In genomic region chr6:168116975-168117899, GRCh38 we compare ENCODE assay signal across 22 cellular contexts. TPM values are rescaled to one million over a fixed set of nuclear protein-coding genes. Genes with fewer than 3 reads are reported as not detected.
DNase-seq lines count a peak whose midpoint lies in the region; ATAC-seq and TF ChIP-seq lines count a peak whose summit lies in the region.
"Had no signal": no experiment of that assay in that cellular context is flagged by ENCODE, and none has a peak within 500 bp of the region (broad histone marks: within the 10 kb centered on the region; RNA-seq: fewer than 3 reads in every experiment).

No MANE protein-coding gene starts in this region.

- TF ChIP-seq POLR2A in transverse colon (IDR thresholded peaks at IDR 0.05) = no peak

- H3K4me3 ChIP-seq in colonic mucosa (no peak overlapping the region), liver (ENCODE audit: low read depth in 1 of 3, low read length in 3 of 3) (no peak overlapping the region), transverse colon (no peak overlapping the region)
- H3K4me3 ChIP-seq: A549, cardiac muscle cell, HAP-1, heart left ventricle had no signal

- H3K4me1 Mint-ChIP-seq in activated T-cell treated with anti-CD3 and anti-CD28 coated beads, Interleukin-2, amount 50 U/mL, for 24 hours (ENCODE audit: low read depth) = peaks cover 5% of the 10 kb centered on the region
- H3K4me1 Mint-ChIP-seq in effector memory CD8-positive, alpha-beta T cell (ENCODE audit: low read depth in 2 of 2) = no peaks in the 10 kb centered on the region
- H3K4me1 Mint-ChIP-seq: nephron had no signal

- H3K9me3 ChIP-seq in colonic mucosa (no peaks in the 10 kb centered on the region), liver (ENCODE audit: control insufficient read depth in 4 of 4, low read length in 3 of 4) (no peaks in the 10 kb centered on the region), transverse colon (no peaks in the 10 kb centered on the region)
- H3K9me3 ChIP-seq: A549, HAP-1, heart left ventricle had no signal

- intact Hi-C loops in colonic mucosa (cut with DNase I) = loop anchor here (5.0 to 10.0 kb wide), 2 partner anchors 55 to 192 kb away; no protein-coding TSS in a partner anchor
- intact Hi-C loops in transverse colon (cut with DNase I; ENCODE audit: low total_unique reads) = no loop called here

- H3K4me3 Mint-ChIP-seq in activated T-cell treated with anti-CD3 and anti-CD28 coated beads, Interleukin-2, amount 50 U/mL, for 24 hours = no peak overlapping the region
- no peak overlapping the region for H3K4me3 Mint-ChIP-seq in effector memory CD8-positive, alpha-beta T cell
- H3K4me3 Mint-ChIP-seq: nephron had no signal

- no peaks in the 10 kb centered on the region for H3K36me3 Mint-ChIP-seq in activated T-cell treated with anti-CD3 and anti-CD28 coated beads, Interleukin-2, amount 50 U/mL, for 24 hours (ENCODE audit: low read depth)
- H3K36me3 Mint-ChIP-seq in effector memory CD8-positive, alpha-beta T cell (ENCODE audit: insufficient read depth) = no peaks in the 10 kb centered on the region

- 71% methylated on average over 26 of the region's 26 CpGs for WGBS in liver
- WGBS in transverse colon (ENCODE audit: low coverage in 1 of 2), 2 donors = 67 to 79% methylated on average over 6 to 26 of the region's 26 CpGs

- peak in 1 of 2 donors; percentile 7 for TF ChIP-seq RAD21 in liver (IDR thresholded peaks at IDR 0.05)

- TF ChIP-seq CTCF in colonic mucosa (IDR thresholded peaks at IDR 0.05) (no peak), liver (IDR thresholded peaks at IDR 0.05; ENCODE audit: low read depth, low read length, missing input control) (no peak), transverse colon (IDR thresholded peaks at IDR 0.05) (no peak)

- no peaks in the 10 kb centered on the region for H3K9me3 Mint-ChIP-seq in activated T-cell treated with anti-CD3 and anti-CD28 coated beads, Interleukin-2, amount 50 U/mL, for 24 hours
- peaks cover 2 to 8% of the 10 kb centered on the region in 2 donors for H3K9me3 Mint-ChIP-seq in effector memory CD8-positive, alpha-beta T cell

- H3K36me3 ChIP-seq in colonic mucosa (no peaks in the 10 kb centered on the region), liver (ENCODE audit: control insufficient read depth in 4 of 4, insufficient read depth in 3 of 4, low read depth in 1 of 4, low read length in 3 of 4) (no peaks in the 10 kb centered on the region), transverse colon (no peaks in the 10 kb centered on the region)
- H3K36me3 ChIP-seq: cardiac muscle cell, HAP-1, heart left ventricle had no signal

- H3K27me3 Mint-ChIP-seq in activated T-cell treated with anti-CD3 and anti-CD28 coated beads, Interleukin-2, amount 50 U/mL, for 24 hours = peaks cover 2% of the 10 kb centered on the region
- no peaks in the 10 kb centered on the region for H3K27me3 Mint-ChIP-seq in effector memory CD8-positive, alpha-beta T cell

- no peaks in the 10 kb centered on the region for H3K4me1 ChIP-seq in colonic mucosa
- H3K4me1 ChIP-seq in liver (ENCODE audit: control insufficient read depth in 4 of 4, insufficient read depth in 4 of 4, low read length in 3 of 4) = peaks cover 0 to 3% (median 0%) of the 10 kb centered on the region in 4 donors
- no peaks in the 10 kb centered on the region for H3K4me1 ChIP-seq in transverse colon
- H3K4me1 ChIP-seq: A549, HAP-1, heart left ventricle had no signal

- no peak for TF ChIP-seq EP300 in transverse colon (IDR thresholded peaks at IDR 0.05; ENCODE audit: low read depth)

- H3K9ac ChIP-seq in colonic mucosa (ENCODE audit: low read depth in 2 of 2, low read length in 2 of 2) (no peak overlapping the region), liver (ENCODE audit: low read depth in 1 of 2, low read length in 2 of 2) (no peak overlapping the region)

- DNase-seq in activated T-cell treated with anti-CD3 and anti-CD28 coated beads, Interleukin-2, amount 50 U/mL, for 24 hours = peak; percentile 13
- no peak for DNase-seq in activated T-cell treated with anti-CD3 and anti-CD28 coated beads for 4 hours
- peak; percentile 40 for DNase-seq in colonic mucosa
- DNase-seq in transverse colon = peak; percentile 43
- DNase-seq in stimulated activated CD4-positive, alpha-beta T cell treated with anti-CD3 and anti-CD28 coated beads, Interleukin-12 subunit alpha, Interleukin-12 subunit beta, amount 100 ng/mL, for 4 hours = no peak
- DNase-seq in effector memory CD8-positive, alpha-beta T cell = no peak
- DNase-seq: effector CD4-positive, alpha-beta T cell; NCI-H1048; NCI-H2081 treated with DMSO at 0.1 percent for 48 hours; NCI-H524; SIG-M5; stimulated activated naive CD4-positive, alpha-beta T cell treated with Interleukin-2 at 50 U/mL for 16 hours; T-helper 2 cell; trophoblast cell had no signal

- H3K27me3 ChIP-seq in colonic mucosa = no peaks in the 10 kb centered on the region
- H3K27me3 ChIP-seq in liver (ENCODE audit: control insufficient read depth in 4 of 4, insufficient read depth in 4 of 4, low read length in 3 of 4) = no peaks in the 10 kb centered on the region
- H3K27me3 ChIP-seq in transverse colon = no peaks in the 10 kb centered on the region
- H3K27me3 ChIP-seq: cardiac muscle cell, heart left ventricle had no signal

- no peak overlapping the region for H3K27ac Mint-ChIP-seq in activated T-cell treated with anti-CD3 and anti-CD28 coated beads, Interleukin-2, amount 50 U/mL, for 24 hours
- H3K27ac Mint-ChIP-seq in effector memory CD8-positive, alpha-beta T cell = peak overlapping the region in 1 of 2 donors; percentile 21
- H3K27ac Mint-ChIP-seq: activated T-helper 2 cell treated with anti-CD3 and anti-CD28 coated beads, Interferon-gamma antibody, Interleukin-2, Interleukin-4, amounts not matched to agents 10 μg/mL and 5 μg/mL and 100 μg/mL, durations not matched to agents 14 hours and 24 hours and 36 hours had no signal

- no peak for ATAC-seq in HG02642 (IDR thresholded peaks at IDR 0.05; ENCODE audit: poor library complexity, unreplicated experiment)
- ATAC-seq in effector memory CD8-positive, alpha-beta T cell (replicated peaks) = no peak
- ATAC-seq: A549 had no signal

- H3K27ac ChIP-seq in colonic mucosa (no peak overlapping the region), liver (ENCODE audit: low read depth in 1 of 2, low read length in 2 of 2) (no peak overlapping the region), transverse colon (no peak overlapping the region)
- H3K27ac ChIP-seq: A549, cardiac muscle cell, heart left ventricle had no signal

- in situ Hi-C loops in transverse colon (cut with MboI; ENCODE audit: low pct_ligation_motif_present in 1 of 4, low pct_unique_long_range_greater_than_20kb in 1 of 4, low sequenced_read_pairs in 3 of 4) = no loop called here

TF ChIP-seq in liver, 16 proteins besides CTCF, POLR2A, EP300 and RAD21 (continues in another document):
- no peak for TF ChIP-seq GABPA (IDR thresholded peaks at IDR 0.05 in 1 of 2, conservative IDR thresholded peaks at IDR 0.05 in 1 of 2)
- TF ChIP-seq RXRA (IDR thresholded peaks at IDR 0.05) = no peak
- TF ChIP-seq, protein P1, sequence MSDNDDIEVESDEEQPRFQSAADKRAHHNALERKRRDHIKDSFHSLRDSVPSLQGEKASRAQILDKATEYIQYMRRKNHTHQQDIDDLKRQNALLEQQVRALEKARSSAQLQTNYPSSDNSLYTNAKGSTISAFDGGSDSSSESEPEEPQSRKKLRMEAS (IDR thresholded peaks at IDR 0.05) = no peak
- TF ChIP-seq SP1 (IDR thresholded peaks at IDR 0.05) = peak; percentile 72
- TF ChIP-seq, protein P2, sequence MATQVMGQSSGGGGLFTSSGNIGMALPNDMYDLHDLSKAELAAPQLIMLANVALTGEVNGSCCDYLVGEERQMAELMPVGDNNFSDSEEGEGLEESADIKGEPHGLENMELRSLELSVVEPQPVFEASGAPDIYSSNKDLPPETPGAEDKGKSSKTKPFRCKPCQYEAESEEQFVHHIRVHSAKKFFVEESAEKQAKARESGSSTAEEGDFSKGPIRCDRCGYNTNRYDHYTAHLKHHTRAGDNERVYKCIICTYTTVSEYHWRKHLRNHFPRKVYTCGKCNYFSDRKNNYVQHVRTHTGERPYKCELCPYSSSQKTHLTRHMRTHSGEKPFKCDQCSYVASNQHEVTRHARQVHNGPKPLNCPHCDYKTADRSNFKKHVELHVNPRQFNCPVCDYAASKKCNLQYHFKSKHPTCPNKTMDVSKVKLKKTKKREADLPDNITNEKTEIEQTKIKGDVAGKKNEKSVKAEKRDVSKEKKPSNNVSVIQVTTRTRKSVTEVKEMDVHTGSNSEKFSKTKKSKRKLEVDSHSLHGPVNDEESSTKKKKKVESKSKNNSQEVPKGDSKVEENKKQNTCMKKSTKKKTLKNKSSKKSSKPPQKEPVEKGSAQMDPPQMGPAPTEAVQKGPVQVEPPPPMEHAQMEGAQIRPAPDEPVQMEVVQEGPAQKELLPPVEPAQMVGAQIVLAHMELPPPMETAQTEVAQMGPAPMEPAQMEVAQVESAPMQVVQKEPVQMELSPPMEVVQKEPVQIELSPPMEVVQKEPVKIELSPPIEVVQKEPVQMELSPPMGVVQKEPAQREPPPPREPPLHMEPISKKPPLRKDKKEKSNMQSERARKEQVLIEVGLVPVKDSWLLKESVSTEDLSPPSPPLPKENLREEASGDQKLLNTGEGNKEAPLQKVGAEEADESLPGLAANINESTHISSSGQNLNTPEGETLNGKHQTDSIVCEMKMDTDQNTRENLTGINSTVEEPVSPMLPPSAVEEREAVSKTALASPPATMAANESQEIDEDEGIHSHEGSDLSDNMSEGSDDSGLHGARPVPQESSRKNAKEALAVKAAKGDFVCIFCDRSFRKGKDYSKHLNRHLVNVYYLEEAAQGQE (IDR thresholded peaks at IDR 0.05) = no peak
- peak; percentile 72 to 74 for TF ChIP-seq HNF4A (conservative IDR thresholded peaks at IDR 0.05)
- TF ChIP-seq YY1 (IDR thresholded peaks at IDR 0.05) = no peak
- no peak for TF ChIP-seq FOXA2 (IDR thresholded peaks at IDR 0.05)
- TF ChIP-seq TAF1 (conservative IDR thresholded peaks at IDR 0.05) = no peak
- TF ChIP-seq, protein P3, sequence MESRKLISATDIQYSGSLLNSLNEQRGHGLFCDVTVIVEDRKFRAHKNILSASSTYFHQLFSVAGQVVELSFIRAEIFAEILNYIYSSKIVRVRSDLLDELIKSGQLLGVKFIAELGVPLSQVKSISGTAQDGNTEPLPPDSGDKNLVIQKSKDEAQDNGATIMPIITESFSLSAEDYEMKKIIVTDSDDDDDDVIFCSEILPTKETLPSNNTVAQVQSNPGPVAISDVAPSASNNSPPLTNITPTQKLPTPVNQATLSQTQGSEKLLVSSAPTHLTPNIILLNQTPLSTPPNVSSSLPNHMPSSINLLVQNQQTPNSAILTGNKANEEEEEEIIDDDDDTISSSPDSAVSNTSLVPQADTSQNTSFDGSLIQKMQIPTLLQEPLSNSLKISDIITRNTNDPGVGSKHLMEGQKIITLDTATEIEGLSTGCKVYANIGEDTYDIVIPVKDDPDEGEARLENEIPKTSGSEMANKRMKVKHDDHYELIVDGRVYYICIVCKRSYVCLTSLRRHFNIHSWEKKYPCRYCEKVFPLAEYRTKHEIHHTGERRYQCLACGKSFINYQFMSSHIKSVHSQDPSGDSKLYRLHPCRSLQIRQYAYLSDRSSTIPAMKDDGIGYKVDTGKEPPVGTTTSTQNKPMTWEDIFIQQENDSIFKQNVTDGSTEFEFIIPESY (IDR thresholded peaks at IDR 0.05) = no peak
- TF ChIP-seq FOXA1 (IDR thresholded peaks at IDR 0.05) = no peak

RNA-seq across cellular contexts. Expression of gene FRMD1, which starts 38.2 kb away (rescaled TPM):
- total RNA-seq in colonic mucosa (10 to 100 TPM in 1 of 2 donors, 1 to 10 TPM in 1; 2.3 to 21.0 TPM), liver (under 1 TPM; 0.09 to 0.17 TPM), transverse colon (10 to 100 TPM; 35.4 to 86.4 (median 47.7) TPM)
- under 1 TPM; 0.04 to 0.15 TPM for polyA plus RNA-seq in liver
- total RNA-seq: activated T-helper 2 cell treated with anti-CD3 and anti-CD28 coated beads, Interferon-gamma antibody, Interleukin-2, Interleukin-4, amounts not matched to agents 10 μg/mL and 5 μg/mL and 100 μg/mL, durations not matched to agents 14 hours and 24 hours and 36 hours had no signal
- polyA plus RNA-seq: A549, cardiac muscle cell had no signal

Comparison
In these comparisons a context has a peak if more than half of its experiments do, and no peak if none do; other contexts are left out.
1. DNase-seq: peak in activated T-cell treated with anti-CD3 and anti-CD28 coated beads, Interleukin-2, amount 50 U/mL, for 24 hours (single experiment), colonic mucosa (single experiment) and transverse colon (single experiment); none in activated T-cell treated with anti-CD3 and anti-CD28 coated beads for 4 hours (single experiment), stimulated activated CD4-positive, alpha-beta T cell treated with anti-CD3 and anti-CD28 coated beads, Interleukin-12 subunit alpha, Interleukin-12 subunit beta, amount 100 ng/mL, for 4 hours (single experiment) and effector memory CD8-positive, alpha-beta T cell (0 of 3).